ENCODE assay signal across 23 cellular contexts in the genomic region with DNA sequence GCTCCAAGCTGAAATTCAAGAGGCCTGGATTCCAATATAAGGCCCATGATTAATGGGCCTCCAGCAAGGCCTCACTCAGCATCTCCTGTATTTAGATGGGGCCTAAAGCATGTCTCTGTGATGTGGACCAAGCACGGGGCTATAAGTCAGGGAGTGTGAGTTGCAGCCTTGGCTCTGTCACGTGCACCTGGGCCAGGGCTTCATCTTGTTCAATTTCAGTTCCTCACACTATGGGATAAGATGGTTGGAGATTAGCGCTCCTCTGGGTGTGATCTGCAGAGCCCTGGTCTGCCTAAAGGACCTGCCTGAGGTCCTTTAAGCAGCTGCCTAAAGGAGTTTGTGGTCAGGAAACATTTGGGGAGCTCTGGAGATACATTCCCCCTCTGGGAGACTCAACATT.
"Had no signal": no experiment of that assay in that cellular context is flagged by ENCODE, and none has a peak within 500 bp of the region (broad histone marks: within the 10 kb centered on the region; RNA-seq: fewer than 3 reads in every experiment).

No MANE protein-coding gene starts in this region.

- DNase-seq: activated CD4-positive, alpha-beta T cell treated with anti-CD3 and anti-CD28 coated beads, Interleukin-2, amount 10 ng/mL, durations not matched to agents 24 days and 14 days; activated CD4-positive, CD25-positive, alpha-beta regulatory T cell; activated CD8-positive, alpha-beta memory T cell treated with anti-CD3 and anti-CD28 coated beads, Interleukin-2, amount 50 U/mL, for 48 hours; activated gamma-delta T cell treated with Interleukin-2 at 50 U/mL for 16 hours; activated naive CD8-positive, alpha-beta T cell treated with anti-CD3 and anti-CD28 coated beads for 36 hours; amygdala; cortex of kidney; effector CD4-positive, alpha-beta T cell; foreskin fibroblast; glutamatergic neuron; kidney glomerular epithelial cell; mesendoderm; nucleus accumbens; stimulated activated CD4-positive, alpha-beta T cell treated with anti-CD3 and anti-CD28 coated beads, Interleukin-2, amount 100 ng/mL, for 48 hours; stimulated activated naive CD4-positive, alpha-beta T cell; substantia nigra had no signal

- H3K27ac ChIP-seq: right atrium auricular region, tibial nerve, vagina had no signal

- H3K36me3 ChIP-seq: right atrium auricular region, vagina had no signal

- H3K4me1 ChIP-seq: right atrium auricular region, tibial nerve, vagina had no signal

- H3K27me3 ChIP-seq: right atrium auricular region, tibial nerve, vagina had no signal

- H3K4me3 ChIP-seq: right atrium auricular region, tibial nerve, vagina had no signal

- H3K36me3 Mint-ChIP-seq: activated naive CD8-positive, alpha-beta T cell treated with anti-CD3 and anti-CD28 coated beads for 36 hours had no signal

- H3K4me1 Mint-ChIP-seq: central memory CD8-positive, alpha-beta T cell had no signal

- H3K27me3 Mint-ChIP-seq: activated naive CD8-positive, alpha-beta T cell treated with anti-CD3 and anti-CD28 coated beads for 36 hours had no signal

- H3K9me3 ChIP-seq: right atrium auricular region, tibial nerve, vagina had no signal

- H3K27ac Mint-ChIP-seq: activated CD4-positive, alpha-beta T cell treated with anti-CD3 and anti-CD28 coated beads, Interleukin-2, amount 10 ng/mL, durations not matched to agents 24 days and 14 days; activated naive CD8-positive, alpha-beta T cell treated with anti-CD3 and anti-CD28 coated beads for 36 hours; nephron; progenitor cell of endocrine pancreas had no signal

- H3K4me3 Mint-ChIP-seq: activated CD4-positive, alpha-beta T cell treated with anti-CD3 and anti-CD28 coated beads, Interleukin-2, amount 10 ng/mL, durations not matched to agents 24 days and 14 days; activated naive CD8-positive, alpha-beta T cell treated with anti-CD3 and anti-CD28 coated beads for 36 hours; brain; central memory CD8-positive, alpha-beta T cell; nephron had no signal

- H3K9me3 Mint-ChIP-seq: activated CD4-positive, alpha-beta T cell treated with anti-CD3 and anti-CD28 coated beads, Interleukin-2, amount 10 ng/mL, durations not matched to agents 24 days and 14 days; activated naive CD8-positive, alpha-beta T cell treated with anti-CD3 and anti-CD28 coated beads for 36 hours; central memory CD8-positive, alpha-beta T cell; nephron had no signal
